In the genomic region with DNA sequence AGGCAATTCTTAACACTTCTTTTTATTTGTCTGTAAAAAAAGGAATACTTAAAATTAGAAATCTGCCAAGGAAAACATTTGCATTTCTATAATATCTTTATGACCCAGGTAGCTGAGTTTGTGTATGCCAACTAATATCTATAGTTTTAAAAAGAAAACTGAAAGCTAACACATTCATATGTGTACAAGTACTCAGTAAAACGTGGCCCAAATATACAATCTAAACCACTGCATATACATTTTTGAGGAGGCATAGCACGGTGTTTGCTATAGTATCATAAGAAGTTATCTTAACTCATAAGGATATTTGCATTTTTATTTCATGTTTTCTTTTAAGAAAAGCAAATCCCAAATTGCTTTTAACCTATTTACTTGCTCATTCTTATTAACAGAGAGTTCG, we compare ENCODE assay signal across 1 cellular context.
TF ChIP-seq lines count a peak whose summit lies in the region.

No MANE protein-coding gene starts in this region.

TF ChIP-seq in GM12878, 131 proteins besides CTCF, POLR2A, EP300 and RAD21 (continued from another document):
- TF ChIP-seq CREB1 (IDR thresholded peaks at IDR 0.05; ENCODE audit: low read depth): no peak
- TF ChIP-seq, protein P1, sequence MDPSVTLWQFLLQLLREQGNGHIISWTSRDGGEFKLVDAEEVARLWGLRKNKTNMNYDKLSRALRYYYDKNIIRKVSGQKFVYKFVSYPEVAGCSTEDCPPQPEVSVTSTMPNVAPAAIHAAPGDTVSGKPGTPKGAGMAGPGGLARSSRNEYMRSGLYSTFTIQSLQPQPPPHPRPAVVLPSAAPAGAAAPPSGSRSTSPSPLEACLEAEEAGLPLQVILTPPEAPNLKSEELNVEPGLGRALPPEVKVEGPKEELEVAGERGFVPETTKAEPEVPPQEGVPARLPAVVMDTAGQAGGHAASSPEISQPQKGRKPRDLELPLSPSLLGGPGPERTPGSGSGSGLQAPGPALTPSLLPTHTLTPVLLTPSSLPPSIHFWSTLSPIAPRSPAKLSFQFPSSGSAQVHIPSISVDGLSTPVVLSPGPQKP (IDR thresholded peaks at IDR 0.05; ENCODE audit: low read depth, low read length): no peak
- TF ChIP-seq, protein P2, sequence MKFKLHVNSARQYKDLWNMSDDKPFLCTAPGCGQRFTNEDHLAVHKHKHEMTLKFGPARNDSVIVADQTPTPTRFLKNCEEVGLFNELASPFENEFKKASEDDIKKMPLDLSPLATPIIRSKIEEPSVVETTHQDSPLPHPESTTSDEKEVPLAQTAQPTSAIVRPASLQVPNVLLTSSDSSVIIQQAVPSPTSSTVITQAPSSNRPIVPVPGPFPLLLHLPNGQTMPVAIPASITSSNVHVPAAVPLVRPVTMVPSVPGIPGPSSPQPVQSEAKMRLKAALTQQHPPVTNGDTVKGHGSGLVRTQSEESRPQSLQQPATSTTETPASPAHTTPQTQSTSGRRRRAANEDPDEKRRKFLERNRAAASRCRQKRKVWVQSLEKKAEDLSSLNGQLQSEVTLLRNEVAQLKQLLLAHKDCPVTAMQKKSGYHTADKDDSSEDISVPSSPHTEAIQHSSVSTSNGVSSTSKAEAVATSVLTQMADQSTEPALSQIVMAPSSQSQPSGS (IDR thresholded peaks at IDR 0.05; ENCODE audit: low read length): 0 out of 2 replicates have a peak, but pooled peaks have one; percentile 53
- TF ChIP-seq, protein P3, sequence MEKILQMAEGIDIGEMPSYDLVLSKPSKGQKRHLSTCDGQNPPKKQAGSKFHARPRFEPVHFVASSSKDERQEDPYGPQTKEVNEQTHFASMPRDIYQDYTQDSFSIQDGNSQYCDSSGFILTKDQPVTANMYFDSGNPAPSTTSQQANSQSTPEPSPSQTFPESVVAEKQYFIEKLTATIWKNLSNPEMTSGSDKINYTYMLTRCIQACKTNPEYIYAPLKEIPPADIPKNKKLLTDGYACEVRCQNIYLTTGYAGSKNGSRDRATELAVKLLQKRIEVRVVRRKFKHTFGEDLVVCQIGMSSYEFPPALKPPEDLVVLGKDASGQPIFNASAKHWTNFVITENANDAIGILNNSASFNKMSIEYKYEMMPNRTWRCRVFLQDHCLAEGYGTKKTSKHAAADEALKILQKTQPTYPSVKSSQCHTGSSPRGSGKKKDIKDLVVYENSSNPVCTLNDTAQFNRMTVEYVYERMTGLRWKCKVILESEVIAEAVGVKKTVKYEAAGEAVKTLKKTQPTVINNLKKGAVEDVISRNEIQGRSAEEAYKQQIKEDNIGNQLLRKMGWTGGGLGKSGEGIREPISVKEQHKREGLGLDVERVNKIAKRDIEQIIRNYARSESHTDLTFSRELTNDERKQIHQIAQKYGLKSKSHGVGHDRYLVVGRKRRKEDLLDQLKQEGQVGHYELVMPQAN (conservative IDR thresholded peaks at IDR 0.05): no peak
- TF ChIP-seq NFYA (IDR thresholded peaks at IDR 0.05; ENCODE audit: borderline replicate concordance, low read depth, low read length): no peak
- peak; percentile 87 for TF ChIP-seq JUNB (IDR thresholded peaks at IDR 0.05)
TF ChIP-seq in GM12878: peak in this region for 4.
